ENCODE assay signal across 9 cellular contexts in genomic region chr12:68482660-68483059, GRCh38.
DNase-seq lines count a peak whose midpoint lies in the region; ATAC-seq lines count a peak whose summit lies in the region.
"Had no signal": no experiment of that assay in that cellular context is flagged by ENCODE, and none has a peak within 500 bp of the region (broad histone marks: within the 10 kb centered on the region; RNA-seq: fewer than 3 reads in every experiment).

No MANE protein-coding gene starts in this region.

- ATAC-seq in stimulated activated naive CD8-positive, alpha-beta T cell treated with anti-CD3 and anti-CD28 coated beads, Interleukin-15, Interleukin-2, amounts not matched to agents 100 U/mL and 50 U/mL, for 24 hours = no peak
- ATAC-seq in HG02870 (IDR thresholded peaks at IDR 0.05; ENCODE audit: unreplicated experiment) = peak; percentile 55

- peak overlapping the region; percentile 89 for H3K27ac Mint-ChIP-seq in stimulated activated naive CD8-positive, alpha-beta T cell treated with anti-CD3 and anti-CD28 coated beads, Interleukin-15, Interleukin-2, amounts not matched to agents 100 ng/mL and 50 ng/mL, for 24 hours
- H3K27ac Mint-ChIP-seq in T-helper 1 cell treated with Interleukin-12 subunit alpha and Interleukin-12 subunit beta and Interleukin-4 antibody, amounts not matched to agents 30 μg/mL and 1 μg/mL, for 36 hours = peak overlapping the region; percentile 83
- H3K27ac Mint-ChIP-seq: progenitor cell of endocrine pancreas had no signal

- peaks cover 5% of the 10 kb centered on the region for H3K36me3 Mint-ChIP-seq in stimulated activated naive CD8-positive, alpha-beta T cell treated with anti-CD3 and anti-CD28 coated beads, Interleukin-15, Interleukin-2, amounts not matched to agents 100 ng/mL and 50 ng/mL, for 24 hours (ENCODE audit: low read depth)
- peaks cover 20% of the 10 kb centered on the region for H3K36me3 Mint-ChIP-seq in T-helper 1 cell treated with Interleukin-12 subunit alpha and Interleukin-12 subunit beta and Interleukin-4 antibody, amounts not matched to agents 30 μg/mL and 1 μg/mL, for 36 hours (ENCODE audit: low read depth)

- peaks cover 4% of the 10 kb centered on the region for H3K9me3 Mint-ChIP-seq in stimulated activated naive CD8-positive, alpha-beta T cell treated with anti-CD3 and anti-CD28 coated beads, Interleukin-15, Interleukin-2, amounts not matched to agents 100 ng/mL and 50 ng/mL, for 24 hours
- peaks cover 11% of the 10 kb centered on the region for H3K9me3 Mint-ChIP-seq in T-helper 1 cell treated with Interleukin-12 subunit alpha and Interleukin-12 subunit beta and Interleukin-4 antibody, amounts not matched to agents 30 μg/mL and 1 μg/mL, for 36 hours

- H3K27me3 Mint-ChIP-seq in stimulated activated naive CD8-positive, alpha-beta T cell treated with anti-CD3 and anti-CD28 coated beads, Interleukin-15, Interleukin-2, amounts not matched to agents 100 ng/mL and 50 ng/mL, for 24 hours = no peaks in the 10 kb centered on the region
- no peaks in the 10 kb centered on the region for H3K27me3 Mint-ChIP-seq in T-helper 1 cell treated with Interleukin-12 subunit alpha and Interleukin-12 subunit beta and Interleukin-4 antibody, amounts not matched to agents 30 μg/mL and 1 μg/mL, for 36 hours (ENCODE audit: low read depth)

- no peak overlapping the region for H3K27ac ChIP-seq in caudate nucleus (ENCODE audit: low read depth, low read length)

- H3K4me3 Mint-ChIP-seq in stimulated activated naive CD8-positive, alpha-beta T cell treated with anti-CD3 and anti-CD28 coated beads, Interleukin-15, Interleukin-2, amounts not matched to agents 100 ng/mL and 50 ng/mL, for 24 hours = no peak overlapping the region
- H3K4me3 Mint-ChIP-seq in T-helper 1 cell treated with Interleukin-12 subunit alpha and Interleukin-12 subunit beta and Interleukin-4 antibody, amounts not matched to agents 30 μg/mL and 1 μg/mL, for 36 hours = peak overlapping the region; percentile 73

- H3K4me1 Mint-ChIP-seq in stimulated activated naive CD8-positive, alpha-beta T cell treated with anti-CD3 and anti-CD28 coated beads, Interleukin-15, Interleukin-2, amounts not matched to agents 100 ng/mL and 50 ng/mL, for 24 hours (ENCODE audit: low read depth) = peaks cover 45% of the 10 kb centered on the region
- peaks cover 50% of the 10 kb centered on the region for H3K4me1 Mint-ChIP-seq in T-helper 1 cell treated with Interleukin-12 subunit alpha and Interleukin-12 subunit beta and Interleukin-4 antibody, amounts not matched to agents 30 μg/mL and 1 μg/mL, for 36 hours (ENCODE audit: low read depth)

- no peak for DNase-seq in stimulated activated naive CD8-positive, alpha-beta T cell treated with anti-CD3 and anti-CD28 coated beads, Interleukin-15, Interleukin-2, amounts not matched to agents 100 U/mL and 50 U/mL, for 24 hours
- no peak for DNase-seq in dedifferentiated amniotic fluid mesenchymal stem cell (ENCODE audit: extremely low spot score)
- no peak for DNase-seq in SW480 (ENCODE audit: low spot score)
- no peak for DNase-seq in caudate nucleus (lab: John Stamatoyannopoulos, UW)
- DNase-seq in effector CD8-positive, alpha-beta T cell (lab: John Stamatoyannopoulos, UW) = no peak
